Comparison of ENCODE assay signal across 9 cellular contexts in genomic region chr20:64224344-64225165, GRCh38. TPM values are rescaled to one million over a fixed set of nuclear protein-coding genes. Genes with fewer than 3 reads are reported as not detected.
DNase-seq lines count a peak whose midpoint lies in the region; ATAC-seq and TF ChIP-seq lines count a peak whose summit lies in the region.
"Had no signal": no experiment of that assay in that cellular context is flagged by ENCODE, and none has a peak within 500 bp of the region (broad histone marks: within the 10 kb centered on the region; RNA-seq: fewer than 3 reads in every experiment).

No MANE protein-coding gene starts in this region.

- peaks cover 48% of the 10 kb centered on the region for H3K4me1 Mint-ChIP-seq in nephron

- no peak overlapping the region for H3K4me3 ChIP-seq in epithelial cell of esophagus (ENCODE audit: low read length)

- DNase-seq in COLO829 (ENCODE audit: low spot score) (peak; percentile 51), LHCN-M2 (ENCODE audit: low read depth) (peak; percentile 96), epithelial cell of esophagus (ENCODE audit: low read depth) (peak; percentile 87), hippocampal formation (lab: John Stamatoyannopoulos, UW) (no peak)
- DNase-seq: naive thymus-derived CD4-positive, alpha-beta T cell had no signal

- H3K4me3 Mint-ChIP-seq in nephron, result peak overlapping the region; percentile 21 to 46 (median 33)
- H3K4me3 Mint-ChIP-seq: naive thymus-derived CD4-positive, alpha-beta T cell had no signal

- H3K36me3 Mint-ChIP-seq in nephron (ENCODE audit: low read depth), result no peaks in the 10 kb centered on the region
- H3K36me3 Mint-ChIP-seq: naive thymus-derived CD4-positive, alpha-beta T cell had no signal

- peak overlapping the region; percentile 95 to 96 (median 96) for H3K27ac Mint-ChIP-seq in nephron

- H3K9me3 Mint-ChIP-seq in nephron, result no peaks in the 10 kb centered on the region
- H3K9me3 Mint-ChIP-seq: naive thymus-derived CD4-positive, alpha-beta T cell had no signal

- H3K27me3 Mint-ChIP-seq in nephron (ENCODE audit: low read depth), result peaks cover 13% of the 10 kb centered on the region
- H3K27me3 Mint-ChIP-seq: naive thymus-derived CD4-positive, alpha-beta T cell had no signal

- TF ChIP-seq CTCF in epithelial cell of esophagus (IDR thresholded peaks at IDR 0.05; ENCODE audit: insufficient read depth, low read depth, low read length, missing control alignments), result no peak
- TF ChIP-seq CTCF in nephron (IDR thresholded peaks at IDR 0.05; ENCODE audit: unreplicated experiment in 3 of 3), result no peak

- ATAC-seq in HG02642 (IDR thresholded peaks at IDR 0.05; ENCODE audit: poor library complexity, unreplicated experiment) (no peak), GM18907 (IDR thresholded peaks at IDR 0.05; ENCODE audit: unreplicated experiment) (no peak), GM19023 (IDR thresholded peaks at IDR 0.05; ENCODE audit: unreplicated experiment) (no peak)
- ATAC-seq: naive thymus-derived CD4-positive, alpha-beta T cell had no signal

RNA-seq across cellular contexts. Expression of gene PCMTD2, which starts 31.0 kb away (rescaled TPM):
- 39.1 and 56.6 TPM in 2 replicates for total RNA-seq in LHCN-M2 (2014; rRNA removed)
- polyA plus RNA-seq in LHCN-M2 (2012), result 5.6 TPM

Comparison
In these comparisons a context has a peak if more than half of its experiments do, and no peak if none do; other contexts are left out.
1. DNase-seq: peak in COLO829 (single experiment), LHCN-M2 (single experiment) and epithelial cell of esophagus (single experiment); none in hippocampal formation (0 of 2).